ENCODE assay signal across 8 cellular contexts in genomic region chr12:53078425-53079225, GRCh38. TPM values are rescaled to one million over a fixed set of nuclear protein-coding genes. Genes with fewer than 3 reads are reported as not detected.
A peak's percentile ranks its signal among the peaks of the same experiment; 100 is the strongest.
DNase-seq lines count a peak whose midpoint lies in the region; ATAC-seq and TF ChIP-seq lines count a peak whose summit lies in the region.

No MANE protein-coding gene starts in this region.

- H3K4me3 ChIP-seq in HEK293 (ENCODE audit: low read depth, low read length) (peak overlapping the region; percentile 51), astrocyte of the cerebellum (ENCODE audit: low read depth, low read length) (peak overlapping the region; percentile 62), suprapubic skin (peak overlapping the region; percentile 65)

- H3K9me3 ChIP-seq in HEK293 (ENCODE audit: control insufficient read depth, insufficient read depth, low read depth, low read length): no peaks in the 10 kb centered on the region
- H3K9me3 ChIP-seq in suprapubic skin: no peaks in the 10 kb centered on the region

- H3K27me3 ChIP-seq in suprapubic skin: no peaks in the 10 kb centered on the region

- no peak for TF ChIP-seq POLR2A in suprapubic skin (IDR thresholded peaks at IDR 0.05)

- ATAC-seq in left colon: peak; percentile 31

- CTCF ChIA-PET in HEK293 (lab: Yijun Ruan, JAX): interaction anchor here (0.6 to 7.0 kb wide), 5 partner anchors 13 to 133 kb away, joined by 3 to 78 read pairs (median 4); partner anchors contain the start of gene IGFBP6

- intact Hi-C loops in left colon (cut with DNase I, micrococcal nuclease): no loop called here
- intact Hi-C loops in posterior vena cava (cut with DNase I): no loop called here

- peaks cover 0 to 37% of the 10 kb centered on the region in 2 experiments; a peak in 2 of 3 replicates for H3K36me3 ChIP-seq in HEK293 (ENCODE audit: control insufficient read depth in 2 of 2, insufficient read depth in 1 of 2, low read length in 2 of 2)
- peaks cover 31% of the 10 kb centered on the region for H3K36me3 ChIP-seq in suprapubic skin

- H3K27ac ChIP-seq in HEK293 (ENCODE audit: extremely low read depth, low read depth, low read length) (peak overlapping the region; percentile 85), suprapubic skin (peak overlapping the region; percentile 82)

- H3K4me1 ChIP-seq in HEK293 (ENCODE audit: control insufficient read depth, insufficient read depth, low read length) (peaks cover 2% of the 10 kb centered on the region; the same call in 1 of the 2 replicates), suprapubic skin (peaks cover 33% of the 10 kb centered on the region)

- WGBS in suprapubic skin: 45% methylated on average over 10 of the region's 25 CpGs

- in situ Hi-C loops in astrocyte of the cerebellum (cut with HindIII; ENCODE audit: low sequenced_read_pairs): loop anchor here (5.0 to 10.0 kb wide), 2 partner anchors 54 to 116 kb away; no protein-coding TSS in a partner anchor

- TF ChIP-seq EP300 in suprapubic skin (IDR thresholded peaks at IDR 0.05): no peak

- POLR2A ChIA-PET in HEK293 (lab: Yijun Ruan, JAX): interaction anchor here (0.5 to 2.4 kb wide), 33 partner anchors 8 to 422 kb away, joined by 3 to 18 read pairs (median 5); partner anchors contain the start of genes AAAS, CSAD, EIF4B and ESPL1

- TF ChIP-seq CTCF in GM12874 (IDR thresholded peaks at IDR 0.05; ENCODE audit: insufficient read depth, low read depth, low read length) (0 out of 2 replicates have a peak, but pooled peaks have one; percentile 7), HEK293 (tag by site-specific recombination; IDR thresholded peaks at IDR 0.05) (0 out of 2 replicates have a peak, but pooled peaks have one; percentile 18), astrocyte of the cerebellum (IDR thresholded peaks at IDR 0.05; ENCODE audit: low read depth, low read length, missing control alignments) (no peak), suprapubic skin (IDR thresholded peaks at IDR 0.05) (no peak)

- DNase-seq in NCI-H345 (lab: John Stamatoyannopoulos, UW) (peak; percentile 68), astrocyte of the cerebellum (ENCODE audit: low read depth) (no peak), left colon (peak in 1 of 2 donors; percentile 74), suprapubic skin (ENCODE audit: low spot score in 2 of 2) (peak in 1 of 2 donors; percentile 63), posterior vena cava (ENCODE audit: low spot score) (no peak), NCI-H1417 treated with DMSO at 0.1 percent for 48 hours (lab: John Stamatoyannopoulos, UW) (no peak)

TF ChIP-seq in HEK293, 187 proteins besides CTCF, POLR2A, EP300 and RAD21 (continues in another document):
- TF ChIP-seq ZNF121 (tag by site-specific recombination; IDR thresholded peaks at IDR 0.05): no peak
- no peak for TF ChIP-seq ELK4 (IDR thresholded peaks at IDR 0.05; ENCODE audit: borderline replicate concordance, low read depth, low read length)
- peak; percentile 50; the same call in 1 of the 2 replicates for TF ChIP-seq ZFP69B (tag by site-specific recombination; IDR thresholded peaks at IDR 0.05)
- TF ChIP-seq ZNF629 (tag by site-specific recombination; IDR thresholded peaks at IDR 0.05): no peak
- TF ChIP-seq KLF8 (tag by site-specific recombination; IDR thresholded peaks at IDR 0.05): no peak
- peak; percentile 80 for TF ChIP-seq ZBTB8A (tag by site-specific recombination; IDR thresholded peaks at IDR 0.05)
- TF ChIP-seq ZNF266 (tag by site-specific recombination; IDR thresholded peaks at IDR 0.05; ENCODE audit: low read depth): no peak
- no peak for TF ChIP-seq HIC1 (tag by site-specific recombination; IDR thresholded peaks at IDR 0.05)
- no peak for TF ChIP-seq ZNF211 (tag by site-specific recombination; IDR thresholded peaks at IDR 0.05; ENCODE audit: low read depth)
- TF ChIP-seq REPIN1 (tag by site-specific recombination; IDR thresholded peaks at IDR 0.05; ENCODE audit: low read depth): no peak
- TF ChIP-seq ZNF155 (tag by site-specific recombination; IDR thresholded peaks at IDR 0.05): no peak
- no peak for TF ChIP-seq ZNF837 (tag by site-specific recombination; IDR thresholded peaks at IDR 0.05)
- peak; percentile 63; the same call in 1 of the 2 replicates for TF ChIP-seq ZBTB20 (tag by site-specific recombination; IDR thresholded peaks at IDR 0.05)
- no peak for TF ChIP-seq GFI1B (tag by site-specific recombination; IDR thresholded peaks at IDR 0.05)
- TF ChIP-seq ZNF514 (tag by site-specific recombination; IDR thresholded peaks at IDR 0.05): no peak
- peak; percentile 79 for TF ChIP-seq SCRT1 (tag by site-specific recombination; IDR thresholded peaks at IDR 0.05; ENCODE audit: borderline replicate concordance)
- TF ChIP-seq ZSCAN5A (tag by site-specific recombination; IDR thresholded peaks at IDR 0.05): no peak
- TF ChIP-seq ZNF692 (tag by site-specific recombination; IDR thresholded peaks at IDR 0.05): peak; percentile 35; the same call in 1 of the 2 replicates
- TF ChIP-seq ZXDB (tag by site-specific recombination; IDR thresholded peaks at IDR 0.05): no peak

RNA-seq across cellular contexts. Expression of gene SPRYD3, which starts 0.6 kb away (rescaled TPM):
- 10 to 100 TPM; 30.7 to 34.9 TPM for total RNA-seq in left colon
- 10 to 100 TPM; 26.4 to 44.0 (median 34.4) TPM for total RNA-seq in suprapubic skin
- 10 to 100 TPM; 77.6 to 90.5 TPM for total RNA-seq in posterior vena cava

RNA-seq across cellular contexts. Expression of gene IGFBP6, which starts 18.8 kb away (rescaled TPM):
- 10 to 100 TPM; 16.9 to 24.5 TPM for total RNA-seq in left colon
- 10 to 100 TPM; 19.2 to 97.0 (median 59.6) TPM for total RNA-seq in suprapubic skin
- total RNA-seq in posterior vena cava: 100 to 1,000 TPM; 679 to 733 TPM

RNA-seq across cellular contexts. Expression of gene SOAT2, which starts 24.7 kb away (rescaled TPM):
- total RNA-seq in left colon (not detected), suprapubic skin (not detected), posterior vena cava (under 1 TPM; 0.32 to 0.90 TPM)

RNA-seq across cellular contexts. Expression of gene TNS2, which starts 28.8 kb away (rescaled TPM):
- total RNA-seq in left colon: 10 to 100 TPM; 31.4 to 35.6 TPM
- 100 to 1,000 TPM in 2 of 4 donors, 10 to 100 TPM in 2; 22.8 to 122 (median 78.2) TPM for total RNA-seq in suprapubic skin
- 100 to 1,000 TPM; 139 to 218 TPM for total RNA-seq in posterior vena cava

Comparison
In these comparisons a context has a peak if more than half of its experiments do, and no peak if none do; other contexts are left out.
1. CTCF ChIP-seq: peak in GM12874 (single experiment) and HEK293 (single experiment); none in astrocyte of the cerebellum (single experiment) and suprapubic skin (0 of 2).
2. RNA of gene IGFBP6, which starts 18.8 kb away (total RNA-seq): 679 to 733 TPM in posterior vena cava; 19.2 to 97.0 TPM in suprapubic skin and 16.9 to 24.5 TPM in left colon; every median in the first group is over 4 times any median in the second.
3. Peak in every context shown above with its lines, with median percentiles within 50 percentile points of each other: H3K4me3 ChIP-seq.